In genomic region chr4:153472122-153473037, GRCh38 we compare ENCODE assay signal across 7 cellular contexts. TPM values are rescaled to one million over a fixed set of nuclear protein-coding genes. Genes with fewer than 3 reads are reported as not detected.
DNase-seq lines count a peak whose midpoint lies in the region; ATAC-seq and TF ChIP-seq lines count a peak whose summit lies in the region.

No MANE protein-coding gene starts in this region.

- intact Hi-C loops in naive thymus-derived CD4-positive, alpha-beta T cell (cut with micrococcal nuclease), result loop anchor here in 1 of 2 donors (1.0 kb wide), 1 partner anchor 11 kb away; no protein-coding TSS in a partner anchor
- intact Hi-C loops in vagina (cut with DNase I), result no loop called here

- TF ChIP-seq POLR2A in vagina (IDR thresholded peaks at IDR 0.05), result no peak

- H3K9me3 ChIP-seq in naive thymus-derived CD4-positive, alpha-beta T cell (ENCODE audit: control insufficient read depth in 2 of 3, low read length in 3 of 3), result no peaks in the 10 kb centered on the region
- no peaks in the 10 kb centered on the region for H3K9me3 ChIP-seq in vagina

- peaks cover 2 to 15% (median 12%) of the 10 kb centered on the region in 3 experiments for H3K36me3 ChIP-seq in naive thymus-derived CD4-positive, alpha-beta T cell (ENCODE audit: control insufficient read depth in 2 of 3, insufficient read depth in 3 of 3, low read length in 3 of 3)
- H3K36me3 ChIP-seq in vagina, result peaks cover 0 to 10% of the 10 kb centered on the region in 2 donors

- H3K27ac ChIP-seq in naive thymus-derived CD4-positive, alpha-beta T cell (ENCODE audit: low read depth, low read length), result peak overlapping the region; percentile 91
- H3K27ac ChIP-seq in vagina, result no peak overlapping the region

- CTCF ChIA-PET in naive thymus-derived CD4-positive, alpha-beta T cell (lab: Charles Lee), result interaction anchor here (2.2 kb wide), 1 partner anchor 25 kb away, joined by 5 read pairs; no protein-coding TSS in a partner anchor

- peak; percentile 39 for ATAC-seq in GM18858 (IDR thresholded peaks at IDR 0.05; ENCODE audit: unreplicated experiment)
- peak; percentile 40 for ATAC-seq in GM21723 (IDR thresholded peaks at IDR 0.05; ENCODE audit: unreplicated experiment)
- no peak for ATAC-seq in naive thymus-derived CD4-positive, alpha-beta T cell

- no peak for DNase-seq in naive thymus-derived CD4-positive, alpha-beta T cell
- no peak for DNase-seq in UCSD-AML1 (lab: John Stamatoyannopoulos, UW; ENCODE audit: unreplicated experiment)
- no peak for DNase-seq in vagina (ENCODE audit: extremely low spot score in 2 of 2)
- DNase-seq in GOT3 (lab: John Stamatoyannopoulos, UW), result no peak

- no peaks in the 10 kb centered on the region for H3K9me3 Mint-ChIP-seq in IgD-negative memory B cell
- H3K9me3 Mint-ChIP-seq in naive thymus-derived CD4-positive, alpha-beta T cell, result peaks cover 0 to 4% (median 0%) of the 10 kb centered on the region in 11 donors

- H3K27me3 ChIP-seq in naive thymus-derived CD4-positive, alpha-beta T cell (ENCODE audit: control insufficient read depth in 2 of 2, insufficient read depth in 2 of 2, low read length in 2 of 2), result no peaks in the 10 kb centered on the region
- H3K27me3 ChIP-seq in vagina, result no peaks in the 10 kb centered on the region

- H3K4me3 ChIP-seq in naive thymus-derived CD4-positive, alpha-beta T cell (ENCODE audit: low read length), result peak overlapping the region; percentile 0
- H3K4me3 ChIP-seq in vagina, result no peak overlapping the region

- H3K4me1 Mint-ChIP-seq in IgD-negative memory B cell, result peaks cover 61 to 76% (median 74%) of the 10 kb centered on the region in 3 donors
- H3K4me1 Mint-ChIP-seq in naive thymus-derived CD4-positive, alpha-beta T cell, result peaks cover 64 to 87% (median 80%) of the 10 kb centered on the region in 7 donors

- no peak for TF ChIP-seq CTCF in vagina (IDR thresholded peaks at IDR 0.05)

- H3K27ac Mint-ChIP-seq in IgD-negative memory B cell, result peak overlapping the region; percentile 95 to 98 (median 96)
- H3K27ac Mint-ChIP-seq in naive thymus-derived CD4-positive, alpha-beta T cell, result peak overlapping the region; percentile 93 to 99 (median 98)

- peak overlapping the region; percentile 77 to 99 (median 96) for H3K4me3 Mint-ChIP-seq in IgD-negative memory B cell
- H3K4me3 Mint-ChIP-seq in naive thymus-derived CD4-positive, alpha-beta T cell, result peak overlapping the region; percentile 94 to 100 (median 96)

- POLR2A ChIA-PET in naive thymus-derived CD4-positive, alpha-beta T cell (lab: Charles Lee), result interaction anchor here (0.7 to 10.5 kb wide), 8 partner anchors 9 to 54 kb away, joined by 3 to 122 read pairs (median 10); no protein-coding TSS in a partner anchor

- peaks cover 40 to 61% of the 10 kb centered on the region in 2 donors for H3K4me1 ChIP-seq in naive thymus-derived CD4-positive, alpha-beta T cell (ENCODE audit: control insufficient read depth in 2 of 2, insufficient read depth in 2 of 2, low read length in 2 of 2)
- peaks cover 40% of the 10 kb centered on the region for H3K4me1 ChIP-seq in vagina

- H3K27me3 Mint-ChIP-seq in IgD-negative memory B cell, result peaks cover 1% of the 10 kb centered on the region
- no peaks in the 10 kb centered on the region for H3K27me3 Mint-ChIP-seq in naive thymus-derived CD4-positive, alpha-beta T cell

- peaks cover 9% of the 10 kb centered on the region for H3K36me3 Mint-ChIP-seq in IgD-negative memory B cell
- peaks cover 15 to 48% (median 33%) of the 10 kb centered on the region in 5 donors for H3K36me3 Mint-ChIP-seq in naive thymus-derived CD4-positive, alpha-beta T cell

RNA-seq across cellular contexts. Expression of gene TMEM131L, which starts 6.2 kb away (rescaled TPM):
- 48.4 TPM for polyA plus RNA-seq in IgD-negative memory B cell
- 100 to 1,000 TPM in 2 of 5 experiments, 10 to 100 TPM in 3; 45.8 to 111 (median 97.7) TPM for total RNA-seq in naive thymus-derived CD4-positive, alpha-beta T cell
- polyA plus RNA-seq in naive thymus-derived CD4-positive, alpha-beta T cell, result 10 to 100 TPM; 45.7 to 59.9 TPM
- 17.7 TPM for total RNA-seq in vagina
